In the genomic region with DNA sequence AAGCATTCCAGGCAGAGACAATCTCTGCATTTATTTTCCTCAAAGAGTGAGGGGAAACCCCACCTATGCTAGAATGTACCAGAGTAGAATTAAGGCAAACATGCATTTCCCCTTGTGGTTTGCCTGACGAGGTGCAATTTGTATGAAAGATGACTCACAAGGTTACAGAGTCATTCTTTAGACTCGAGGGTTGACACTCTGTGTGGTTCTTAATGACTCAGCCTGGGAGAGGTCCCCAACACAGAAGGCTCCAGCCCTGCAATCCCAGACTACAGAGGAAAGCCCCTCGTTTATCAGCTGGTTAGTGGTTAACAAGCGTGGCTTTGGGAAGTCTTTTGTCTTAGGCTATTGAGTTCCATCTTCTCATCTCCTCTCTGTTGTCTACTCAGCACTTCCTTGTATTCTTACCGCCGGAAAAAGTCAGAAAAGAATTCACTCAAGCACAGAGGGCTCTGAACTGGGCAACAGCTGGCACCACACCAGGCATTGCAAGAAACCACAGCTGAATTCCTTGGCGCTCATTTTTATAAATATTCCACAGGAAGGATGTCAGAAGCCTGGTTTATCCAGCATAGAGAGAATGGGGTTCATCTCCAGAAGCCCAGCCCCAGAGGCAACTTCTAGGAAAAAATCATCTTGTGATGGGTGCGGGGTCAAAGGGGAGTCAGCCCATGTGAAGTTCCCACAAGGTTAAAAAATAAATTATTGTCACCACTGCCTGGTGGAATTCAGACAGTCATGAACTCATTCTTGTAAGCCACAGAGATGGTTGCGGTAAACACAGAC, we compare ENCODE assay signal across 8 cellular contexts. TPM values are rescaled to one million over a fixed set of nuclear protein-coding genes. Genes with fewer than 3 reads are reported as not detected.
DNase-seq lines count a peak whose midpoint lies in the region; TF ChIP-seq lines count a peak whose summit lies in the region.

No MANE protein-coding gene starts in this region.

- POLR2A ChIA-PET in activated CD4-positive, alpha-beta memory T cell treated with anti-CD3 and anti-CD28 coated beads, Interleukin-2, amount 10 ng/mL, durations not matched to agents 7 days and 5 days (lab: Charles Lee), result interaction anchor here (0.9 to 3.2 kb wide), 4 partner anchors 11 to 32 kb away, joined by 3 to 20 read pairs (median 8); no protein-coding TSS in a partner anchor

- no peak overlapping the region for H3K9ac ChIP-seq in neural progenitor cell

- H3K4me3 ChIP-seq in GM06990 (replicated peaks; ENCODE audit: low read depth, low read length) (no peak overlapping the region), neural progenitor cell (no peak overlapping the region)

- no peaks in the 10 kb centered on the region for H4K20me1 ChIP-seq in neural progenitor cell (ENCODE audit: low read depth)

- TF ChIP-seq CTCF in GM06990 (IDR thresholded peaks at IDR 0.05; ENCODE audit: insufficient read depth, low read length, poor library complexity, severe bottlenecking), result no peak
- no peak for TF ChIP-seq CTCF in neural progenitor cell (IDR thresholded peaks at IDR 0.05)

- H2AFZ ChIP-seq in neural progenitor cell (replicated peaks), result no peak overlapping the region

- H3K9me3 Mint-ChIP-seq in activated CD4-positive, alpha-beta memory T cell treated with anti-CD3 and anti-CD28 coated beads, Interleukin-2, amount 10 ng/mL, durations not matched to agents 7 days and 5 days, result peaks cover 25% of the 10 kb centered on the region
- peaks cover 31% of the 10 kb centered on the region for H3K9me3 Mint-ChIP-seq in neural progenitor cell

- H3K79me2 ChIP-seq in neural progenitor cell (ENCODE audit: low read depth), result peaks cover 8% of the 10 kb centered on the region

- peak overlapping the region; percentile 46 for H3K4me3 Mint-ChIP-seq in activated CD4-positive, alpha-beta memory T cell treated with anti-CD3 and anti-CD28 coated beads, Interleukin-2, amount 10 ng/mL, durations not matched to agents 7 days and 5 days
- no peak overlapping the region for H3K4me3 Mint-ChIP-seq in neural progenitor cell

- peaks cover 33% of the 10 kb centered on the region for H3K4me1 Mint-ChIP-seq in activated CD4-positive, alpha-beta memory T cell treated with anti-CD3 and anti-CD28 coated beads, Interleukin-2, amount 10 ng/mL, durations not matched to agents 7 days and 5 days
- peaks cover 25% of the 10 kb centered on the region for H3K4me1 Mint-ChIP-seq in neural progenitor cell

- H3F3A ChIP-seq in neural progenitor cell (ENCODE audit: low read depth), result peaks cover 14% of the 10 kb centered on the region

- H3K4me1 ChIP-seq in neural progenitor cell, result peaks cover 17% of the 10 kb centered on the region

- H3K27ac Mint-ChIP-seq in activated CD4-positive, alpha-beta memory T cell treated with anti-CD3 and anti-CD28 coated beads, Interleukin-2, amount 10 ng/mL, durations not matched to agents 7 days and 5 days, result peak overlapping the region; percentile 71
- H3K27ac Mint-ChIP-seq in neural progenitor cell, result no peak overlapping the region

- H3K4me2 ChIP-seq in neural progenitor cell, result no peak overlapping the region

- H3K27me3 Mint-ChIP-seq in activated CD4-positive, alpha-beta memory T cell treated with anti-CD3 and anti-CD28 coated beads, Interleukin-2, amount 10 ng/mL, durations not matched to agents 7 days and 5 days, result peaks cover 32% of the 10 kb centered on the region
- no peaks in the 10 kb centered on the region for H3K27me3 Mint-ChIP-seq in neural progenitor cell (ENCODE audit: insufficient read depth, low read depth)

- no peaks in the 10 kb centered on the region for H3K9me3 ChIP-seq in neural progenitor cell (ENCODE audit: low read depth)

- peaks cover 34% of the 10 kb centered on the region for H3K36me3 Mint-ChIP-seq in activated CD4-positive, alpha-beta memory T cell treated with anti-CD3 and anti-CD28 coated beads, Interleukin-2, amount 10 ng/mL, durations not matched to agents 7 days and 5 days (ENCODE audit: low read depth)
- H3K36me3 Mint-ChIP-seq in neural progenitor cell, result peaks cover 39% of the 10 kb centered on the region

- no peaks in the 10 kb centered on the region for H3K36me3 ChIP-seq in GM06990 (ENCODE audit: control insufficient read depth, insufficient read depth, low read length)
- peaks cover 9% of the 10 kb centered on the region for H3K36me3 ChIP-seq in neural progenitor cell

- DNase-seq in GM06990 (ENCODE audit: extremely low read depth, insufficient read length), result peak; percentile 43
- peak; percentile 63 for DNase-seq in GOT3 (lab: John Stamatoyannopoulos, UW)
- DNase-seq in LHCN-M2 (ENCODE audit: low read depth), result peak; percentile 99
- peak; percentile 73 for DNase-seq in activated CD4-positive, alpha-beta memory T cell treated with anti-CD3 and anti-CD28 coated beads, Interleukin-2, amount 10 ng/mL, durations not matched to agents 7 days and 5 days
- DNase-seq in epithelial cell of prostate (ENCODE audit: low read depth, low spot score), result peak; percentile 96
- DNase-seq in neural progenitor cell (ENCODE audit: low spot score), result peak; percentile 36
- DNase-seq in NCI-H1694 (lab: John Stamatoyannopoulos, UW), result no peak

- CTCF ChIA-PET in activated CD4-positive, alpha-beta memory T cell treated with anti-CD3 and anti-CD28 coated beads, Interleukin-2, amount 10 ng/mL, durations not matched to agents 7 days and 5 days (lab: Charles Lee), result interaction anchor here (1.4 to 2.4 kb wide), 3 partner anchors 23 to 75 kb away, joined by 3 to 7 read pairs (median 6); no protein-coding TSS in a partner anchor

- H3K27ac ChIP-seq in epithelial cell of prostate, result peak overlapping the region; percentile 91
- H3K27ac ChIP-seq in neural progenitor cell, result peak overlapping the region; percentile 24
- peak overlapping the region; percentile 9 for H3K27ac ChIP-seq in temporal lobe (ENCODE audit: low read depth, low read length)

- H3K27me3 ChIP-seq in GM06990 (replicated peaks; ENCODE audit: control insufficient read depth, insufficient read depth, low read length) (no peaks in the 10 kb centered on the region), neural progenitor cell (no peaks in the 10 kb centered on the region)

RNA-seq across cellular contexts. Expression of a gene that starts 24.4 kb away (rescaled TPM):
- total RNA-seq in LHCN-M2 (2014; rRNA removed) (2.4 and 3.7 TPM in 2 replicates), neural progenitor cell (ENCODE audit: low replicate concordance) (21.6 and 25.1 TPM in 2 replicates), temporal lobe (27.5 TPM)
- polyA plus RNA-seq in LHCN-M2 (2012), result 2.7 TPM
- 10 to 100 TPM; 10.3 to 12.8 TPM for total RNA-seq in activated CD4-positive, alpha-beta memory T cell treated with anti-CD3 and anti-CD28 coated beads, Interleukin-2, amount 10 ng/mL, durations not matched to agents 7 days and 5 days

Comparison
In these comparisons a context has a peak if more than half of its experiments do, and no peak if none do; other contexts are left out.
1. H3K27ac ChIP-seq: peak in every context shown above with its lines; median percentile 91 in epithelial cell of prostate; 24 in neural progenitor cell; 9 in temporal lobe.